In the genomic region with DNA sequence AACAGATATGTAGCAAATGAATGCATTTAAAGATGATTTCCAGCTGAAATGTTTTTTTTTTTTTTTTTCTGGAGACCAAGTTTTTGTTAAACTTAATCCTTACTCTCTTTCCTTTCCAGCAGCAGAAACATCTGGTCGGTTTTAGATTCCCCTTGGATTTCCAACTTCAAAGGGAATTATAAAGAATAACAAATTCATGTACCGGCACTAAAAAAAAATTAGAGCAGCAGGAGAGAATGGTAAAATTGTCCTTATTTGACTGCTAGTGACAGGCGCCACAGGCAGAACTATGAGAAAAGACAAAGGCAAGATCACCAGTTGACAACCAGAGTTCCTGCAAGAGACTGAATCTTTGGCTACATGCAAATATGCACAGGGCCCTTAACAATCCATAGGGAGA, we compare ENCODE assay signal across 15 cellular contexts.
A peak's percentile ranks its signal among the peaks of the same experiment; 100 is the strongest.
DNase-seq lines count a peak whose midpoint lies in the region; ATAC-seq and TF ChIP-seq lines count a peak whose summit lies in the region.
"Had no signal": no experiment of that assay in that cellular context is flagged by ENCODE, and none has a peak within 500 bp of the region (broad histone marks: within the 10 kb centered on the region; RNA-seq: fewer than 3 reads in every experiment).

No MANE protein-coding gene starts in this region.

- H3K27me3 Mint-ChIP-seq in brain (no peaks in the 10 kb centered on the region), mesothelial cell of epicardium (ENCODE audit: low read depth) (no peaks in the 10 kb centered on the region)
- H3K27me3 Mint-ChIP-seq: IgD-negative memory B cell had no signal

- H3K9me3 Mint-ChIP-seq in brain (no peaks in the 10 kb centered on the region), mesothelial cell of epicardium (no peaks in the 10 kb centered on the region)

- H4K20me1 ChIP-seq in Loucy (ENCODE audit: insufficient read depth, low read length, poor library complexity, severe bottlenecking), result no peaks in the 10 kb centered on the region

- peaks cover 40% of the 10 kb centered on the region for H3K4me1 Mint-ChIP-seq in brain
- H3K4me1 Mint-ChIP-seq in mesothelial cell of epicardium, result peaks cover 13% of the 10 kb centered on the region

- H3K4me1 ChIP-seq in Loucy (ENCODE audit: insufficient read depth, low read length, poor library complexity, severe bottlenecking), result peaks cover 31% of the 10 kb centered on the region
- no peaks in the 10 kb centered on the region for H3K4me1 ChIP-seq in uterus
- no peaks in the 10 kb centered on the region for H3K4me1 ChIP-seq in mucosa of descending colon (ENCODE audit: low read depth)

- H3K27ac Mint-ChIP-seq in brain (peak overlapping the region in 4 of 5 experiments; percentile 23 to 90 (median 62)), mesothelial cell of epicardium (peak overlapping the region; percentile 52)

- DNase-seq in mesothelial cell of epicardium (ENCODE audit: low spot score in 2 of 2, unreplicated experiment in 2 of 2), result no peak
- DNase-seq in uterus, result no peak
- no peak for DNase-seq in mucosa of descending colon
- DNase-seq: C1 segment of cervical spinal cord, COR-L47, DMS153, NCI-H1436, NCI-H2029 treated with DMSO at 0.1 percent for 48 hours, NCI-H510A treated with DMSO at 0.1 percent for 48 hours had no signal

- H3K9me3 ChIP-seq in Loucy (ENCODE audit: insufficient read depth, low read depth, low read length), result no peaks in the 10 kb centered on the region
- no peaks in the 10 kb centered on the region for H3K9me3 ChIP-seq in uterus
- H3K9me3 ChIP-seq in mucosa of descending colon, result no peaks in the 10 kb centered on the region
- H3K9me3 ChIP-seq: HAP-1 had no signal

- intact Hi-C loops in uterus (cut with DNase I; ENCODE audit: low total_unique reads), result no loop called here
- intact Hi-C loops in mucosa of descending colon (cut with DNase I, micrococcal nuclease), result no loop called here

- H3K9me2 ChIP-seq in Loucy (replicated peaks; ENCODE audit: low read depth, low read length), result no peaks in the 10 kb centered on the region

- no peak for TF ChIP-seq POLR2A in uterus (IDR thresholded peaks at IDR 0.05)

- no peaks in the 10 kb centered on the region for H3F3A ChIP-seq in Loucy (ENCODE audit: low read depth)

- peak overlapping the region; percentile 20 to 42 for H3K27ac ChIP-seq in uterus

- H3K4me3 Mint-ChIP-seq in brain (peak overlapping the region in 1 of 5 experiments; percentile 22), mesothelial cell of epicardium (no peak overlapping the region)
- H3K4me3 Mint-ChIP-seq: IgD-negative memory B cell had no signal

- H3K36me3 ChIP-seq in Loucy (ENCODE audit: insufficient read depth, low read length) (no peaks in the 10 kb centered on the region), uterus (no peaks in the 10 kb centered on the region), mucosa of descending colon (ENCODE audit: low read depth) (no peaks in the 10 kb centered on the region)
- H3K36me3 ChIP-seq: HAP-1 had no signal

- H3K36me3 Mint-ChIP-seq in brain (no peaks in the 10 kb centered on the region), mesothelial cell of epicardium (no peaks in the 10 kb centered on the region)

- no peaks in the 10 kb centered on the region for H3K79me2 ChIP-seq in Loucy (ENCODE audit: insufficient read depth, low read length)

- H3K4me3 ChIP-seq in Loucy (ENCODE audit: low read length, poor library complexity, severe bottlenecking) (peak overlapping the region; percentile 15), uterus (no peak overlapping the region), mucosa of descending colon (no peak overlapping the region)
- H3K4me3 ChIP-seq: HAP-1 had no signal

- H3K9ac ChIP-seq in Loucy (ENCODE audit: low read depth, low read length, poor library complexity, severe bottlenecking), result peak overlapping the region; percentile 4

- TF ChIP-seq CTCF in Loucy (conservative IDR thresholded peaks at IDR 0.05; ENCODE audit: low read length) (no peak), brain (conservative IDR thresholded peaks at IDR 0.05) (no peak), mesothelial cell of epicardium (IDR thresholded peaks at IDR 0.05; ENCODE audit: unreplicated experiment) (no peak), uterus (IDR thresholded peaks at IDR 0.05) (no peak), mucosa of descending colon (IDR thresholded peaks at IDR 0.05) (no peak)

- H3K27me3 ChIP-seq in Loucy (ENCODE audit: insufficient read depth, low read length, poor library complexity, severe bottlenecking) (no peaks in the 10 kb centered on the region), uterus (no peaks in the 10 kb centered on the region)

- H2AFZ ChIP-seq in Loucy (ENCODE audit: low read length), result no peak overlapping the region

- H3K4me2 ChIP-seq in Loucy (ENCODE audit: low read depth, low read length, poor library complexity, severe bottlenecking), result peak overlapping the region; percentile 51

- ATAC-seq in HG03175 (IDR thresholded peaks at IDR 0.05; ENCODE audit: unreplicated experiment) (no peak), mucosa of descending colon (no peak), GM19467 (IDR thresholded peaks at IDR 0.05; ENCODE audit: unreplicated experiment) (no peak)
